ENCODE assay signal across 7 cellular contexts in the genomic region with DNA sequence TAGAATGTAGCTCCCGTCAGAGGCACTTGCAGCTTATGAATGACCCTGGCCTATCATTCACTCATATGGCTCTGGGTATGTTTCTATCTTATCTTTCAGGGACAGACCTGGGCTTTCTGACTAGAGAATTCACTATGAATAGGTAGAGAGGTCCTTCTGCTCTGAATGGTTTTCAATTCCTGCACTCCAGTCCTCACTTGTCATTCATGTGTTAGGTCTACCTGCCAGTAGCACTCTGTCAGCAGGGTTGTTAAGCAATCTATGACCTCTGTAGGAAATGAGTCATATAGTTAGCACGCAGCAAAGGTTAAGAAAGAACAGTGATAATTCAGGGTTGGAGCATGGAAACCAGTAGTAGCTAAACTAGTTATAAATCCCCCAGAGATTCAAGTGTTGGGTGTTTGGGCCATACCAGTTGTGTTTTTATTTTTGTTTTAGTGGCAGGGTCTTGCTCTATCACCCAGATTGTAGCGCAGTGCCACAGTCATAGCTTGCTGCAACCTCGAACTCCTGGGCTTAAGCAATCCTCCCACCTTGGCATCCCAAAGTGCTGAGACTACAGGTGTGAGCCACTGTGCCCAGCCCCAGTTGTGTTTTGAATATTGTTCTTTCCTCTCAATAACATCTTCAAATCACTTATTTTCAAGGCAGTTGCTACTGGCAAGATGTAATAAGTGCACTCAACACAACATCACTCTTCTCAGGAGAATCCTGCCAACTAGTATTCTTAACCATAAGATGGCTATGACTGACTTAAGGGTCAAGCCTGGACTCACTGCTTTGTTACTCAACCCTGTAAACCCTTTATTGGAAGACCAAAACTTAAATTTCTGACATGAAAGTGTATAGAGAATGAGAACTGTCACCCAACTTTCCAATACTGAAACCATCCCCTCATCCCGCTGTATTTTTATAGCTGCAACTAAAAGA. TPM values are rescaled to one million over a fixed set of nuclear protein-coding genes. Genes with fewer than 3 reads are reported as not detected.
DNase-seq lines count a peak whose midpoint lies in the region; ATAC-seq and TF ChIP-seq lines count a peak whose summit lies in the region.

No MANE protein-coding gene starts in this region.

- ATAC-seq in GM18520 (IDR thresholded peaks at IDR 0.05; ENCODE audit: unreplicated experiment) = peak; percentile 97
- peak; percentile 68 for ATAC-seq in HG02571 (IDR thresholded peaks at IDR 0.05; ENCODE audit: unreplicated experiment)
- peak; percentile 93 for ATAC-seq in PC-3

- H3K36me3 ChIP-seq in PC-3 (ENCODE audit: low read depth, low read length) = peaks cover 29% of the 10 kb centered on the region
- H3K36me3 ChIP-seq in BE2C = no peaks in the 10 kb centered on the region

- H3K4me1 ChIP-seq in PC-3 (ENCODE audit: insufficient read depth, low read length) (peaks cover 21% of the 10 kb centered on the region), BE2C (no peaks in the 10 kb centered on the region)

- H3K9me2 ChIP-seq in PC-3 (replicated peaks; ENCODE audit: low read length) = no peaks in the 10 kb centered on the region

- POLR2A ChIA-PET in PC-3 (lab: Charles Lee; ENCODE audit: unreplicated experiment) = no interaction called here

- DNase-seq in PC-3 (peak; percentile 76), iris pigment epithelial cell (ENCODE audit: low read depth) (peak; percentile 75), NCI-H1436 (lab: John Stamatoyannopoulos, UW) (no peak), BE2C (no peak), KG1 (lab: John Stamatoyannopoulos, UW) (no peak)

- CTCF ChIA-PET in PC-3 (lab: Charles Lee) = no interaction called here

- intact Hi-C loops in PC-3 (cut with micrococcal nuclease) = loop anchor here (10.0 kb wide), 1 partner anchor 100 kb away; no protein-coding TSS in a partner anchor

- H3K27me3 ChIP-seq in PC-3 (ENCODE audit: low read length) = no peaks in the 10 kb centered on the region
- H3K27me3 ChIP-seq in BE2C = no peaks in the 10 kb centered on the region

- TF ChIP-seq CTCF in PC-3 (conservative IDR thresholded peaks at IDR 0.05; ENCODE audit: low read depth, low read length) (no peak), BE2C (IDR thresholded peaks at IDR 0.05; ENCODE audit: low read depth, low read length) (no peak)

- H3K9me3 ChIP-seq in PC-3 (ENCODE audit: low read length) (no peaks in the 10 kb centered on the region), BE2C (no peaks in the 10 kb centered on the region)

- H3F3A ChIP-seq in PC-3 (ENCODE audit: low read length, unreplicated experiment) = no peaks in the 10 kb centered on the region

- no TSS peak for BruUV-seq in PC-3 (replicated peaks; lab: Mats Ljungman, UMichigan)

- peak overlapping the region; percentile 54 for H3K4me2 ChIP-seq in PC-3 (ENCODE audit: low read length)

- H3K27ac ChIP-seq in PC-3 (ENCODE audit: low read length) = peak overlapping the region; percentile 58

- H3K4me3 ChIP-seq in PC-3 (ENCODE audit: low read length) = no peak overlapping the region; the same call in 1 of the 2 replicates
- no peak overlapping the region for H3K4me3 ChIP-seq in BE2C (ENCODE audit: low read depth, low read length)

- H4K20me1 ChIP-seq in PC-3 (ENCODE audit: low read length) = no peaks in the 10 kb centered on the region

- H3K9ac ChIP-seq in PC-3 (ENCODE audit: low read length) = no peak overlapping the region

- no peak overlapping the region for H2AFZ ChIP-seq in PC-3 (ENCODE audit: low read length)

- no peaks in the 10 kb centered on the region for H3K79me2 ChIP-seq in PC-3 (ENCODE audit: low read length)

RNA-seq across cellular contexts. Expression of gene ARL13A, which starts 25.1 kb away (rescaled TPM):
- total RNA-seq in PC-3 (2014; rRNA removed) = not detected in 2 replicates
- polyA plus RNA-seq in BE2C (2012; ENCODE audit: insufficient read depth, insufficient read length, low read depth) = not detected

RNA-seq across cellular contexts. Expression of gene TRMT2B, which starts 57.3 kb away (rescaled TPM):
- 22.7 and 23.4 TPM in 2 replicates for total RNA-seq in PC-3 (2014; rRNA removed)
- polyA plus RNA-seq in BE2C (2012; ENCODE audit: insufficient read depth, insufficient read length, low read depth) = 0.34 TPM

Comparison
In these comparisons a context has a peak if more than half of its experiments do, and no peak if none do; other contexts are left out.
1. DNase-seq: peak in PC-3 (single experiment) and iris pigment epithelial cell (single experiment); none in NCI-H1436 (single experiment), BE2C (single experiment) and KG1 (single experiment).
2. Peak in every context shown above with its lines, with median percentiles within 50 percentile points of each other: ATAC-seq.